Comparison of ENCODE assay signal across 10 cellular contexts in genomic region chr5:100840769-100841168, GRCh38.
DNase-seq lines count a peak whose midpoint lies in the region; ATAC-seq and TF ChIP-seq lines count a peak whose summit lies in the region.
"Had no signal": no experiment of that assay in that cellular context is flagged by ENCODE, and none has a peak within 500 bp of the region (broad histone marks: within the 10 kb centered on the region; RNA-seq: fewer than 3 reads in every experiment).

No MANE protein-coding gene starts in this region.

- no peaks in the 10 kb centered on the region for H3K27me3 Mint-ChIP-seq in CD14-positive monocyte (ENCODE audit: low read depth in 3 of 3)
- no peaks in the 10 kb centered on the region for H3K27me3 Mint-ChIP-seq in central memory CD8-positive, alpha-beta T cell

- no peaks in the 10 kb centered on the region for H3K9me3 Mint-ChIP-seq in CD14-positive monocyte
- no peaks in the 10 kb centered on the region for H3K9me3 Mint-ChIP-seq in central memory CD8-positive, alpha-beta T cell

- DNase-seq in CD14-positive monocyte (ENCODE audit: low spot score) (no peak), DMS153 (lab: John Stamatoyannopoulos, UW) (no peak), posterior vena cava (ENCODE audit: low spot score) (no peak), NCI-H69 (lab: John Stamatoyannopoulos, UW) (no peak)
- no peak for DNase-seq in central memory CD8-positive, alpha-beta T cell (ENCODE audit: low spot score in 2 of 2)
- DNase-seq: DND-41, NCI-H1417 had no signal

- peak overlapping the region in 1 of 2 donors; percentile 69 for H3K4me3 Mint-ChIP-seq in CD14-positive monocyte
- peak overlapping the region; percentile 72 for H3K4me3 Mint-ChIP-seq in central memory CD8-positive, alpha-beta T cell

- ATAC-seq in GM19324 (IDR thresholded peaks at IDR 0.05; ENCODE audit: low FRiP score, unreplicated experiment): peak; percentile 33
- ATAC-seq in HG03175 (IDR thresholded peaks at IDR 0.05; ENCODE audit: unreplicated experiment): peak; percentile 52
- ATAC-seq in central memory CD8-positive, alpha-beta T cell (replicated peaks; ENCODE audit: extremely low read depth, poor library complexity, severe bottlenecking): peak; percentile 49
- ATAC-seq in HG03565 (IDR thresholded peaks at IDR 0.05; ENCODE audit: unreplicated experiment): no peak

- peaks cover 32% of the 10 kb centered on the region for H3K4me1 Mint-ChIP-seq in CD14-positive monocyte
- H3K4me1 Mint-ChIP-seq in central memory CD8-positive, alpha-beta T cell: peaks cover 58% of the 10 kb centered on the region

- H3K36me3 Mint-ChIP-seq in CD14-positive monocyte: peaks cover 33 to 36% of the 10 kb centered on the region in 2 donors
- peaks cover 8% of the 10 kb centered on the region for H3K36me3 Mint-ChIP-seq in central memory CD8-positive, alpha-beta T cell (ENCODE audit: insufficient read depth)

- intact Hi-C loops in CD14-positive monocyte (cut with micrococcal nuclease): loop anchor here in 1 of 2 donors (10.0 kb wide), 1 partner anchor 64 kb away; the partner anchor contains the start of gene ST8SIA4
- intact Hi-C loops in posterior vena cava (cut with DNase I): no loop called here

- TF ChIP-seq CTCF in CD14-positive monocyte (IDR thresholded peaks at IDR 0.05): no peak

- H3K27ac Mint-ChIP-seq in CD14-positive monocyte: peak overlapping the region; percentile 91 to 97 (median 95)
- peak overlapping the region; percentile 82 for H3K27ac Mint-ChIP-seq in central memory CD8-positive, alpha-beta T cell (ENCODE audit: low read depth)
